12 cellular contexts compared by ENCODE assay signal in genomic region chr12:47778842-47779241, GRCh38. TPM values are rescaled to one million over a fixed set of nuclear protein-coding genes. Genes with fewer than 3 reads are reported as not detected.
DNase-seq lines count a peak whose midpoint lies in the region; ATAC-seq and TF ChIP-seq lines count a peak whose summit lies in the region.
"Had no signal": no experiment of that assay in that cellular context is flagged by ENCODE, and none has a peak within 500 bp of the region (broad histone marks: within the 10 kb centered on the region; RNA-seq: fewer than 3 reads in every experiment).

No MANE protein-coding gene starts in this region.

- no peak overlapping the region for H3K4me3 Mint-ChIP-seq in activated naive CD8-positive, alpha-beta T cell treated with anti-CD3 and anti-CD28 coated beads, Interleukin-2, amount 10 ng/mL, durations not matched to agents 7 days and 5 days

- peak overlapping the region; percentile 71 for H3K27ac ChIP-seq in left ventricle myocardium inferior (replicated peaks)
- H3K27ac ChIP-seq in temporal lobe (ENCODE audit: low read depth, low read length) = peak overlapping the region; percentile 99

- no peak overlapping the region for H3K4me3 ChIP-seq in left ventricle myocardium inferior
- H3K4me3 ChIP-seq: gastrocnemius medialis, psoas muscle had no signal

- no peak for TF ChIP-seq CTCF in left ventricle myocardium inferior (IDR thresholded peaks at IDR 0.05; ENCODE audit: borderline replicate concordance)

- peaks cover 32% of the 10 kb centered on the region for H3K36me3 ChIP-seq in left ventricle myocardium inferior

- peak overlapping the region; percentile 6 for H3K27ac Mint-ChIP-seq in activated naive CD8-positive, alpha-beta T cell treated with anti-CD3 and anti-CD28 coated beads, Interleukin-2, amount 10 ng/mL, durations not matched to agents 7 days and 5 days

- H3K4me1 ChIP-seq in left ventricle myocardium inferior = peaks cover 75% of the 10 kb centered on the region

- POLR2A ChIA-PET in activated naive CD8-positive, alpha-beta T cell treated with anti-CD3 and anti-CD28 coated beads, Interleukin-2, amount 10 ng/mL, durations not matched to agents 7 days and 5 days (lab: Charles Lee) = interaction anchor here (1.0 to 2.6 kb wide), 7 partner anchors 12 to 63 kb away, joined by 3 to 13 read pairs (median 6); no protein-coding TSS in a partner anchor

- ATAC-seq in Right ventricle myocardium superior (ENCODE audit: poor library complexity) (no peak), HG02763 (IDR thresholded peaks at IDR 0.05; ENCODE audit: unreplicated experiment) (no peak)
- no peak for ATAC-seq in activated naive CD8-positive, alpha-beta T cell treated with anti-CD3 and anti-CD28 coated beads, Interleukin-2, amount 10 ng/mL, durations not matched to agents 7 days and 5 days (ENCODE audit: low read depth)

- H3K36me3 Mint-ChIP-seq in activated naive CD8-positive, alpha-beta T cell treated with anti-CD3 and anti-CD28 coated beads, Interleukin-2, amount 10 ng/mL, durations not matched to agents 7 days and 5 days = no peaks in the 10 kb centered on the region

- intact Hi-C loops in left ventricle myocardium inferior (cut with micrococcal nuclease) (loop anchor here (10.0 kb wide), 1 partner anchor 56 kb away; no protein-coding TSS in a partner anchor), Right ventricle myocardium superior (cut with DNase I) (loop anchor here (5.0 kb wide), 1 partner anchor 58 kb away; no protein-coding TSS in a partner anchor)

- H3K27me3 ChIP-seq in left ventricle myocardium inferior (ENCODE audit: low read depth) = no peaks in the 10 kb centered on the region
- H3K27me3 ChIP-seq: gastrocnemius medialis had no signal

- no peaks in the 10 kb centered on the region for H3K9me3 ChIP-seq in left ventricle myocardium inferior (replicated peaks)
- H3K9me3 ChIP-seq: gastrocnemius medialis, psoas muscle had no signal

- DNase-seq in left ventricle myocardium inferior (no peak), Right ventricle myocardium superior (no peak), iPS-NIHi7 (ENCODE audit: extremely low spot score) (peak; percentile 45), germinal center (ENCODE audit: low spot score) (no peak)
- DNase-seq in activated naive CD8-positive, alpha-beta T cell treated with anti-CD3 and anti-CD28 coated beads, Interleukin-2, amount 10 ng/mL, durations not matched to agents 7 days and 5 days = no peak
- no peak for DNase-seq in stimulated activated CD4-positive, alpha-beta T cell treated with anti-CD3 and anti-CD28 coated beads, Interleukin-2, amount 100 ng/mL, for 24 hours
- DNase-seq: NCI-H2081 treated with DMSO at 0.1 percent for 48 hours had no signal

- H3K9me3 Mint-ChIP-seq in activated naive CD8-positive, alpha-beta T cell treated with anti-CD3 and anti-CD28 coated beads, Interleukin-2, amount 10 ng/mL, durations not matched to agents 7 days and 5 days = no peaks in the 10 kb centered on the region

- no peaks in the 10 kb centered on the region for H3K27me3 Mint-ChIP-seq in activated naive CD8-positive, alpha-beta T cell treated with anti-CD3 and anti-CD28 coated beads, Interleukin-2, amount 10 ng/mL, durations not matched to agents 7 days and 5 days

- peaks cover 34% of the 10 kb centered on the region for H3K4me1 Mint-ChIP-seq in activated naive CD8-positive, alpha-beta T cell treated with anti-CD3 and anti-CD28 coated beads, Interleukin-2, amount 10 ng/mL, durations not matched to agents 7 days and 5 days

RNA-seq across cellular contexts. Expression of gene SLC48A1, which starts 5.8 kb away (rescaled TPM):
- total RNA-seq in left ventricle myocardium inferior (25.3 TPM), Right ventricle myocardium superior (26.8 TPM), temporal lobe (7.4 TPM)
- total RNA-seq in activated naive CD8-positive, alpha-beta T cell treated with anti-CD3 and anti-CD28 coated beads, Interleukin-2, amount 10 ng/mL, durations not matched to agents 7 days and 5 days = 10 to 100 TPM; 13.4 to 13.9 TPM

RNA-seq across cellular contexts. Expression of gene RAPGEF3, which starts 20.2 kb away (rescaled TPM):
- 34.8 TPM for total RNA-seq in left ventricle myocardium inferior
- total RNA-seq in Right ventricle myocardium superior = 30.6 TPM
- total RNA-seq in activated naive CD8-positive, alpha-beta T cell treated with anti-CD3 and anti-CD28 coated beads, Interleukin-2, amount 10 ng/mL, durations not matched to agents 7 days and 5 days = 1 to 10 TPM in 1 of 2 experiments, under 1 TPM in 1; 0.94 to 1.1 TPM
- total RNA-seq in temporal lobe = 6.9 TPM

RNA-seq across cellular contexts. Expression of gene HDAC7, which starts 40.9 kb away (rescaled TPM):
- 47.1 TPM for total RNA-seq in left ventricle myocardium inferior
- 35.9 TPM for total RNA-seq in Right ventricle myocardium superior
- total RNA-seq in activated naive CD8-positive, alpha-beta T cell treated with anti-CD3 and anti-CD28 coated beads, Interleukin-2, amount 10 ng/mL, durations not matched to agents 7 days and 5 days = 100 to 1,000 TPM; 200 to 215 TPM
- 10.8 TPM for total RNA-seq in temporal lobe

RNA-seq across cellular contexts. Expression of gene ENDOU, which starts 53.6 kb away (rescaled TPM):
- total RNA-seq in left ventricle myocardium inferior (0.49 TPM), Right ventricle myocardium superior (0.11 TPM), temporal lobe (not detected)
- total RNA-seq in activated naive CD8-positive, alpha-beta T cell treated with anti-CD3 and anti-CD28 coated beads, Interleukin-2, amount 10 ng/mL, durations not matched to agents 7 days and 5 days = under 1 TPM in 1 of 2 experiments, not detected in 1; 0.30 TPM
- total RNA-seq: Right ventricle myocardium inferior had no signal
